In the genomic region with DNA sequence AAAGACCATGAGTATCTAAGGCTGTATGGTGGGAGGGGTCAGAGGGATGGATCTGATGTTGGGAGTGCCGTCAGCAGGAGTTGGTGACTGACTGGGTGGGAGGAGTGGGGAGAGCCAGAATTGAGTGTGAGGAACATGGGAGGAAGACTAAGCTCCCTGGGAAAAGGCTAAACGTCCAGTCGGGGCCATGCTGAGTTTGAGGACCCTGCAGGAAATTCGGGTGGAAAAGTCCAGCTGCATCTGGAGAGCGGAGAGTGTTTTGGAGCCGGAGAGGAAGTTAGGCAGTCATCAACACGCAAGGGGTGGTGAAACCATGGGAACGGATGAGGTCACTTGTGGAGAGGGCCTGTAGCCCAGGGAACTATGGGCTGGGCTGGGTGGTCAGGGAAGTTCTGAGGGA, we compare ENCODE assay signal across 13 cellular contexts.
DNase-seq lines count a peak whose midpoint lies in the region; ATAC-seq and TF ChIP-seq lines count a peak whose summit lies in the region.
"Had no signal": no experiment of that assay in that cellular context is flagged by ENCODE, and none has a peak within 500 bp of the region (broad histone marks: within the 10 kb centered on the region; RNA-seq: fewer than 3 reads in every experiment).

No MANE protein-coding gene starts in this region.

- H3K4me3 ChIP-seq in colonic mucosa (no peak overlapping the region), left lung (no peak overlapping the region), A673 (ENCODE audit: low read depth, low read length, poor library complexity, severe bottlenecking) (no peak overlapping the region)

- no peak for TF ChIP-seq CTCF in colonic mucosa (IDR thresholded peaks at IDR 0.05)
- no peak for TF ChIP-seq CTCF in left lung (IDR thresholded peaks at IDR 0.05)
- TF ChIP-seq CTCF in A673 (conservative IDR thresholded peaks at IDR 0.05; ENCODE audit: low read depth, low read length): no peak
- no peak for TF ChIP-seq CTCF in GM10248 (IDR thresholded peaks at IDR 0.05; ENCODE audit: control extremely low read depth, extremely low read depth, low read depth, missing control alignments)

- DNase-seq in DMS53 (lab: John Stamatoyannopoulos, UW) (peak; percentile 31), DMS53 treated with DMSO at 0.1 percent for 48 hours (lab: John Stamatoyannopoulos, UW; ENCODE audit: unreplicated experiment) (no peak), colonic mucosa (no peak), left lung (peak in 1 of 2 donors; percentile 61), stromal cell of bone marrow (ENCODE audit: low read depth) (peak; percentile 76), A673 (ENCODE audit: low spot score) (no peak), GM10248 (ENCODE audit: extremely low spot score) (no peak)
- DNase-seq: foreskin melanocyte, KG1, NCI-H524 treated with DMSO at 0.1 percent for 48 hours, T-helper 2 cell had no signal

- H3K36me3 ChIP-seq in colonic mucosa (no peaks in the 10 kb centered on the region), left lung (peaks cover 0 to 62% of the 10 kb centered on the region in 2 donors), A673 (ENCODE audit: insufficient read depth, low read length, poor library complexity, severe bottlenecking) (peaks cover 13% of the 10 kb centered on the region)

- H3K9me3 ChIP-seq in colonic mucosa (no peaks in the 10 kb centered on the region), left lung (no peaks in the 10 kb centered on the region), A673 (ENCODE audit: low read depth, low read length, poor library complexity, severe bottlenecking) (no peaks in the 10 kb centered on the region)

- POLR2A ChIA-PET in A673 (lab: Charles Lee; ENCODE audit: low non-redundant PET): no interaction called here
- POLR2A ChIA-PET in GM10248 (lab: Yijun Ruan, JAX): no interaction called here

- CTCF ChIA-PET in A673 (lab: Charles Lee) (no interaction called here), GM10248 (lab: Yijun Ruan, JAX) (interaction anchor here (1.1 to 2.3 kb wide), 4 partner anchors 13 to 52 kb away, joined by 3 to 9 read pairs (median 4); no protein-coding TSS in a partner anchor)

- no peaks in the 10 kb centered on the region for H3K4me1 ChIP-seq in colonic mucosa
- H3K4me1 ChIP-seq in left lung: peaks cover 9 to 32% of the 10 kb centered on the region in 2 donors
- H3K4me1 ChIP-seq in A673 (ENCODE audit: insufficient read depth, low read length, poor library complexity, severe bottlenecking): peaks cover 32% of the 10 kb centered on the region

- H3K27ac ChIP-seq in colonic mucosa: peak overlapping the region; percentile 29
- peak overlapping the region; percentile 34 to 40 for H3K27ac ChIP-seq in left lung
- no peak overlapping the region for H3K27ac ChIP-seq in A673 (ENCODE audit: low read depth, low read length, poor library complexity, severe bottlenecking)
- H3K27ac ChIP-seq: 22Rv1 had no signal

- intact Hi-C loops in colonic mucosa (cut with DNase I): no loop called here
- intact Hi-C loops in left lung (cut with DNase I): no loop called here
- intact Hi-C loops in A673 (cut with micrococcal nuclease; ENCODE audit: unreplicated experiment): loop anchor here (10.0 kb wide), 1 partner anchor 140 kb away; no protein-coding TSS in a partner anchor

- no TSS peak for BruUV-seq in A673 (replicated peaks; lab: Mats Ljungman, UMichigan)

- peak; percentile 77 for ATAC-seq in left lung
- ATAC-seq in GM21786 (IDR thresholded peaks at IDR 0.05; ENCODE audit: unreplicated experiment): no peak

- H3K9ac ChIP-seq in colonic mucosa (ENCODE audit: low read depth in 2 of 2, low read length in 2 of 2): no peak overlapping the region

- H3K27me3 ChIP-seq in colonic mucosa (no peaks in the 10 kb centered on the region), left lung (no peaks in the 10 kb centered on the region), A673 (replicated peaks; ENCODE audit: insufficient read depth, low read depth, low read length, poor library complexity) (no peaks in the 10 kb centered on the region)

Comparison
In these comparisons a context has a peak if more than half of its experiments do, and no peak if none do; other contexts are left out.
1. DNase-seq: peak in DMS53 (single experiment) and stromal cell of bone marrow (single experiment); none in DMS53 treated with DMSO at 0.1 percent for 48 hours (single experiment), colonic mucosa (single experiment), A673 (single experiment) and GM10248 (single experiment).